In the genomic region with DNA sequence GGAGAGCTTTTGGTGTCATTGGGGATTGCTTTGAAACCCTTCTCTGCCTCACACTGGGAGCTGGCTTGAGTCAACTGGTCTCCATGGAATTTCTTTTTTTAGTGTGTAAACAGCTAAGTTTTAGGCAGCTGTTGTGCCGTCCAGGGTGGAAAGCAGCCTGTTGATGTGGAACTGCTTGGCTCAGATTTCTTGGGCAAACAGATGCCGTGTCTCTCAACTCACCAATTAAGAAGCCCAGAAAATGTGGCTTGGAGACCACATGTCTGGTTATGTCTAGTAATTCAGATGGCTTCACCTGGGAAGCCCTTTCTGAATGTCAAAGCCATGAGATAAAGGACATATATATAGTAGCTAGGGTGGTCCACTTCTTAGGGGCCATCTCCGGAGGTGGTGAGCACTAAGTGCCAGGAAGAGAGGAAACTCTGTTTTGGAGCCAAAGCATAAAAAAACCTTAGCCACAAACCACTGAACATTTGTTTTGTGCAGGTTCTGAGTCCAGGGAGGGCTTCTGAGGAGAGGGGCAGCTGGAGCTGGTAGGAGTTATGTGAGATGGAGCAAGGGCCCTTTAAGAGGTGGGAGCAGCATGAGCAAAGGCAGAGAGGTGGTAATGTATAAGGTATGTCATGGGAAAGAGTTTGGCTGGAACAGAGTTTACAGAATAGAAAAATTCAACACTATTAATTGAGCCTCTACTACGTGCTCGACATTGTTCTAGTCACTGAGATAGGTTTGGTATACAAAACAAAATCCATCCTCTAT, we compare ENCODE assay signal across 1 cellular context.
TF ChIP-seq lines count a peak whose summit lies in the region.

No MANE protein-coding gene starts in this region.

TF ChIP-seq in HepG2, 621 proteins besides CTCF, POLR2A, EP300 and RAD21:
- TF ChIP-seq PTBP1 (IDR thresholded peaks at IDR 0.05; ENCODE audit: low read depth, low read length, poor library complexity, severe bottlenecking) (no peak), ZNF709 (CRISPR knock-in tag; IDR thresholded peaks at IDR 0.05) (no peak), ZNF878 (CRISPR knock-in tag; IDR thresholded peaks at IDR 0.05) (no peak), ZNF501 (CRISPR knock-in tag; IDR thresholded peaks at IDR 0.05) (no peak), FOXK1 (CRISPR knock-in tag; IDR thresholded peaks at IDR 0.05; ENCODE audit: borderline replicate concordance, low read depth) (no peak), GFI1 (CRISPR knock-in tag; IDR thresholded peaks at IDR 0.05; ENCODE audit: borderline replicate concordance) (0 out of 2 replicates have a peak, but pooled peaks have one; percentile 27)
